28 cellular contexts compared by ENCODE assay signal in genomic region chr1:178461104-178461503, GRCh38. TPM values are rescaled to one million over a fixed set of nuclear protein-coding genes. Genes with fewer than 3 reads are reported as not detected.
"Had no signal": no experiment of that assay in that cellular context is flagged by ENCODE, and none has a peak within 500 bp of the region (broad histone marks: within the 10 kb centered on the region; RNA-seq: fewer than 3 reads in every experiment).

No MANE protein-coding gene starts in this region.

- H3K36me3 ChIP-seq: uterus had no signal

- H3K4me1 Mint-ChIP-seq: activated CD4-positive, alpha-beta T cell treated with anti-CD3 and anti-CD28 coated beads, Interleukin-2, amount 10 ng/mL, durations not matched to agents 7 days and 5 days; activated CD8-positive, alpha-beta memory T cell treated with anti-CD3 and anti-CD28 coated beads, Interleukin-2, amount 10 ng/mL, durations not matched to agents 7 days and 5 days; activated naive CD8-positive, alpha-beta T cell treated with anti-CD3 and anti-CD28 coated beads, Interleukin-2, amount 10 ng/mL, durations not matched to agents 7 days and 5 days; activated T-helper 17 cell treated with anti-CD3 and anti-CD28 coated beads, Interleukin-2, amount 50 U/mL, for 72 hours; stimulated activated effector memory CD8-positive, alpha-beta T cell treated with anti-CD3 and anti-CD28 coated beads, Interleukin-12 subunit alpha, Interleukin-12 subunit beta, amount 100 ng/mL, for 72 hours; T-helper 17 cell had no signal

- H3K9me3 Mint-ChIP-seq: activated CD4-positive, alpha-beta T cell treated with anti-CD3 and anti-CD28 coated beads, Interleukin-2, amount 10 ng/mL, durations not matched to agents 7 days and 5 days; activated CD8-positive, alpha-beta T cell treated with anti-CD3 and anti-CD28 coated beads for 36 hours; activated naive CD8-positive, alpha-beta T cell treated with anti-CD3 and anti-CD28 coated beads, Interleukin-2, amount 10 ng/mL, durations not matched to agents 7 days and 5 days; activated T-helper 17 cell treated with anti-CD3 and anti-CD28 coated beads, Interleukin-2, amount 50 U/mL, for 72 hours; natural killer cell treated with Interleukin-12 subunit alpha and Interleukin-12 subunit beta and Interleukin-15 and Interleukin-18, amount 100 ng/mL, for 72 hours; stimulated activated effector memory CD8-positive, alpha-beta T cell treated with anti-CD3 and anti-CD28 coated beads, Interleukin-12 subunit alpha, Interleukin-12 subunit beta, amount 100 ng/mL, for 72 hours had no signal

- H3K27ac Mint-ChIP-seq: activated CD4-positive, alpha-beta T cell treated with anti-CD3 and anti-CD28 coated beads, Interleukin-2, amount 10 ng/mL, durations not matched to agents 7 days and 5 days; activated CD8-positive, alpha-beta memory T cell treated with anti-CD3 and anti-CD28 coated beads, Interleukin-2, amount 10 ng/mL, durations not matched to agents 7 days and 5 days; activated CD8-positive, alpha-beta T cell treated with anti-CD3 and anti-CD28 coated beads for 36 hours; activated naive CD8-positive, alpha-beta T cell treated with anti-CD3 and anti-CD28 coated beads, Interleukin-2, amount 10 ng/mL, durations not matched to agents 7 days and 5 days; activated T-helper 17 cell treated with anti-CD3 and anti-CD28 coated beads, Interleukin-2, amount 50 U/mL, for 72 hours; natural killer cell treated with Interleukin-12 subunit alpha and Interleukin-12 subunit beta and Interleukin-15 and Interleukin-18, amount 100 ng/mL, for 72 hours; stimulated activated effector memory CD8-positive, alpha-beta T cell treated with anti-CD3 and anti-CD28 coated beads, Interleukin-12 subunit alpha, Interleukin-12 subunit beta, amount 100 ng/mL, for 72 hours; T-helper 17 cell had no signal

- ATAC-seq: activated CD4-positive, CD25-positive, alpha-beta regulatory T cell treated with anti-CD3 and anti-CD28 coated beads, Interleukin-2, amount 50 U/mL, for 24 hours; activated CD8-positive, alpha-beta memory T cell treated with anti-CD3 and anti-CD28 coated beads, Interleukin-2, amount 10 ng/mL, durations not matched to agents 7 days and 5 days; activated CD8-positive, alpha-beta T cell treated with anti-CD3 and anti-CD28 coated beads for 36 hours; activated T-helper 17 cell treated with anti-CD3 and anti-CD28 coated beads, Interleukin-2, amount 50 U/mL, for 72 hours; left lobe of liver; natural killer cell treated with Interleukin-12 subunit alpha and Interleukin-12 subunit beta and Interleukin-15 and Interleukin-18, amount 100 ng/mL, for 72 hours; right lobe of liver; stimulated activated effector memory CD8-positive, alpha-beta T cell treated with anti-CD3 and anti-CD28 coated beads, Interleukin-12 subunit alpha, Interleukin-12 subunit beta, amount 100 ng/mL, for 72 hours; T-helper 17 cell had no signal

- H3K9me3 ChIP-seq: right lobe of liver, stomach, suprapubic skin, tibial nerve, uterus had no signal

- H3K27me3 ChIP-seq: right lobe of liver, stomach, suprapubic skin, tibial nerve, uterus had no signal

- H3K4me3 ChIP-seq: lung, right lobe of liver, skin epidermis, stomach, suprapubic skin, tibial nerve, uterus had no signal

- H3K4me3 Mint-ChIP-seq: activated CD4-positive, alpha-beta T cell treated with anti-CD3 and anti-CD28 coated beads, Interleukin-2, amount 10 ng/mL, durations not matched to agents 7 days and 5 days; activated CD8-positive, alpha-beta memory T cell treated with anti-CD3 and anti-CD28 coated beads, Interleukin-2, amount 10 ng/mL, durations not matched to agents 7 days and 5 days; activated CD8-positive, alpha-beta T cell treated with anti-CD3 and anti-CD28 coated beads for 36 hours; activated naive CD8-positive, alpha-beta T cell treated with anti-CD3 and anti-CD28 coated beads, Interleukin-2, amount 10 ng/mL, durations not matched to agents 7 days and 5 days; activated T-helper 17 cell treated with anti-CD3 and anti-CD28 coated beads, Interleukin-2, amount 50 U/mL, for 72 hours; natural killer cell treated with Interleukin-12 subunit alpha and Interleukin-12 subunit beta and Interleukin-15 and Interleukin-18, amount 100 ng/mL, for 72 hours; stimulated activated effector memory CD8-positive, alpha-beta T cell treated with anti-CD3 and anti-CD28 coated beads, Interleukin-12 subunit alpha, Interleukin-12 subunit beta, amount 100 ng/mL, for 72 hours; T-helper 17 cell had no signal

- H3K4me1 ChIP-seq: parathyroid adenoma, right lobe of liver, stomach, suprapubic skin, uterus had no signal

- H3K36me3 Mint-ChIP-seq: activated CD8-positive, alpha-beta memory T cell treated with anti-CD3 and anti-CD28 coated beads, Interleukin-2, amount 10 ng/mL, durations not matched to agents 7 days and 5 days; activated naive CD8-positive, alpha-beta T cell treated with anti-CD3 and anti-CD28 coated beads, Interleukin-2, amount 10 ng/mL, durations not matched to agents 7 days and 5 days; natural killer cell treated with Interleukin-12 subunit alpha and Interleukin-12 subunit beta and Interleukin-15 and Interleukin-18, amount 100 ng/mL, for 72 hours; stimulated activated effector memory CD8-positive, alpha-beta T cell treated with anti-CD3 and anti-CD28 coated beads, Interleukin-12 subunit alpha, Interleukin-12 subunit beta, amount 100 ng/mL, for 72 hours had no signal

- DNase-seq: activated CD4-positive, alpha-beta T cell treated with anti-CD3 and anti-CD28 coated beads, Interleukin-2, amount 10 ng/mL, durations not matched to agents 7 days and 5 days; activated CD8-positive, alpha-beta memory T cell treated with anti-CD3 and anti-CD28 coated beads, Interleukin-2, amount 10 ng/mL, durations not matched to agents 7 days and 5 days; activated CD8-positive, alpha-beta T cell treated with anti-CD3 and anti-CD28 coated beads for 36 hours; activated naive CD4-positive, alpha-beta T cell; activated naive CD8-positive, alpha-beta T cell treated with anti-CD3 and anti-CD28 coated beads, Interleukin-2, amount 10 ng/mL, durations not matched to agents 7 days and 5 days; amniotic stem cell; cortex of kidney; kidney; nucleus accumbens; right lobe of liver; stimulated activated CD4-positive, alpha-beta T cell treated with anti-CD3 and anti-CD28 coated beads, Interleukin-2, amount 100 ng/mL, for 24 hours; stomach; SW 1271; T-helper 17 cell; uterus had no signal

RNA-seq across cellular contexts. Expression of gene CLEC20A, which starts 35.7 kb away (rescaled TPM):
- total RNA-seq: activated CD4-positive, alpha-beta T cell treated with anti-CD3 and anti-CD28 coated beads, Interleukin-2, amount 10 ng/mL, durations not matched to agents 7 days and 5 days; activated CD8-positive, alpha-beta memory T cell treated with anti-CD3 and anti-CD28 coated beads, Interleukin-2, amount 10 ng/mL, durations not matched to agents 7 days and 5 days; activated CD8-positive, alpha-beta T cell treated with anti-CD3 and anti-CD28 coated beads for 36 hours; activated naive CD8-positive, alpha-beta T cell treated with anti-CD3 and anti-CD28 coated beads, Interleukin-2, amount 10 ng/mL, durations not matched to agents 7 days and 5 days; activated T-helper 17 cell treated with anti-CD3 and anti-CD28 coated beads, Interleukin-2, amount 50 U/mL, for 72 hours; cerebellum; epithelial cell of proximal tubule; fibroblast of lung; left lobe of liver; lung; natural killer cell treated with Interleukin-12 subunit alpha and Interleukin-12 subunit beta and Interleukin-15 and Interleukin-18, amount 100 ng/mL, for 72 hours; right lobe of liver; stomach; suprapubic skin; T-helper 17 cell; uterus had no signal

RNA-seq across cellular contexts. Expression of gene TEX35, which starts 51.8 kb away (rescaled TPM):
- total RNA-seq: activated CD4-positive, alpha-beta T cell treated with anti-CD3 and anti-CD28 coated beads, Interleukin-2, amount 10 ng/mL, durations not matched to agents 7 days and 5 days; activated CD8-positive, alpha-beta memory T cell treated with anti-CD3 and anti-CD28 coated beads, Interleukin-2, amount 10 ng/mL, durations not matched to agents 7 days and 5 days; activated CD8-positive, alpha-beta T cell treated with anti-CD3 and anti-CD28 coated beads for 36 hours; activated naive CD8-positive, alpha-beta T cell treated with anti-CD3 and anti-CD28 coated beads, Interleukin-2, amount 10 ng/mL, durations not matched to agents 7 days and 5 days; activated T-helper 17 cell treated with anti-CD3 and anti-CD28 coated beads, Interleukin-2, amount 50 U/mL, for 72 hours; cerebellum; epithelial cell of proximal tubule; fibroblast of lung; kidney; left lobe of liver; lung; natural killer cell treated with Interleukin-12 subunit alpha and Interleukin-12 subunit beta and Interleukin-15 and Interleukin-18, amount 100 ng/mL, for 72 hours; right lobe of liver; stomach; T-helper 17 cell; uterus had no signal
